Comparison of ENCODE assay signal across 2 cellular contexts in genomic region chr6:111644893-111645430, GRCh38.
TF ChIP-seq lines count a peak whose summit lies in the region.

No MANE protein-coding gene starts in this region.

TF ChIP-seq in A549, 52 proteins besides CTCF, POLR2A, EP300 and RAD21:
- TF ChIP-seq ZC3H11A (IDR thresholded peaks at IDR 0.05): no peak
- TF ChIP-seq PBX3 (IDR thresholded peaks at IDR 0.05): no peak
- no peak for TF ChIP-seq SREBF2 (IDR thresholded peaks at IDR 0.05)
- no peak for TF ChIP-seq USF2 (IDR thresholded peaks at IDR 0.05)
- TF ChIP-seq RCOR1 (IDR thresholded peaks at IDR 0.05; ENCODE audit: low read depth, low read length): no peak
- no peak for TF ChIP-seq PHF8 (IDR thresholded peaks at IDR 0.05; ENCODE audit: borderline replicate concordance, low read depth)
- no peak for TF ChIP-seq EHMT2 (IDR thresholded peaks at IDR 0.05; ENCODE audit: low read depth)
- no peak for TF ChIP-seq FOSB (CRISPR knock-in tag; IDR thresholded peaks at IDR 0.05)
- TF ChIP-seq E2F6 (IDR thresholded peaks at IDR 0.05; ENCODE audit: borderline replicate concordance, low read depth): no peak
- TF ChIP-seq TFCP2L1 (CRISPR knock-in tag; IDR thresholded peaks at IDR 0.05): no peak
- no peak for TF ChIP-seq FOSL2 (IDR thresholded peaks at IDR 0.05)
- no peak for TF ChIP-seq FOSL2 (CRISPR knock-in tag; IDR thresholded peaks at IDR 0.05)
- TF ChIP-seq ELK1 (IDR thresholded peaks at IDR 0.05; ENCODE audit: low read depth, low read length): no peak
- TF ChIP-seq HEYL (CRISPR knock-in tag; IDR thresholded peaks at IDR 0.05): no peak
- TF ChIP-seq HES2 (IDR thresholded peaks at IDR 0.05): no peak
- no peak for TF ChIP-seq BHLHE40 (IDR thresholded peaks at IDR 0.05; ENCODE audit: low read depth, low read length)
- TF ChIP-seq CEBPB (IDR thresholded peaks at IDR 0.05): no peak
- TF ChIP-seq HOXA7 (CRISPR knock-in tag; IDR thresholded peaks at IDR 0.05): no peak
- no peak for TF ChIP-seq HOXB13 (CRISPR knock-in tag; IDR thresholded peaks at IDR 0.05; ENCODE audit: low read depth)
- TF ChIP-seq EHF (CRISPR knock-in tag; IDR thresholded peaks at IDR 0.05): no peak
- no peak for TF ChIP-seq NFE2L2 (conservative IDR thresholded peaks at IDR 0.05; ENCODE audit: low read length)

TF ChIP-seq in GM23338, 12 proteins besides CTCF, POLR2A, EP300 and RAD21:
- TF ChIP-seq NANOG (IDR thresholded peaks at IDR 0.05; ENCODE audit: borderline replicate concordance): no peak
- TF ChIP-seq POLR2AphosphoS5 (IDR thresholded peaks at IDR 0.05; ENCODE audit: low read depth): no peak
- no peak for TF ChIP-seq CREB1 (CRISPR knock-in tag; IDR thresholded peaks at IDR 0.05; ENCODE audit: low read depth)
- no peak for TF ChIP-seq ZNF462 (CRISPR knock-in tag; IDR thresholded peaks at IDR 0.05)
- TF ChIP-seq ZNF331 (CRISPR knock-in tag; IDR thresholded peaks at IDR 0.05; ENCODE audit: low read depth): no peak
- TF ChIP-seq STAT1 (IDR thresholded peaks at IDR 0.05; ENCODE audit: unreplicated experiment): no peak
- no peak for TF ChIP-seq ZNF114 (CRISPR knock-in tag; IDR thresholded peaks at IDR 0.05)
- no peak for TF ChIP-seq REST (IDR thresholded peaks at IDR 0.05; ENCODE audit: unreplicated experiment)
- TF ChIP-seq JUNB (IDR thresholded peaks at IDR 0.05; ENCODE audit: unreplicated experiment): no peak
TF ChIP-seq in GM23338: peak in this region for 0.
